ENCODE assay signal across 8 cellular contexts in the genomic region with DNA sequence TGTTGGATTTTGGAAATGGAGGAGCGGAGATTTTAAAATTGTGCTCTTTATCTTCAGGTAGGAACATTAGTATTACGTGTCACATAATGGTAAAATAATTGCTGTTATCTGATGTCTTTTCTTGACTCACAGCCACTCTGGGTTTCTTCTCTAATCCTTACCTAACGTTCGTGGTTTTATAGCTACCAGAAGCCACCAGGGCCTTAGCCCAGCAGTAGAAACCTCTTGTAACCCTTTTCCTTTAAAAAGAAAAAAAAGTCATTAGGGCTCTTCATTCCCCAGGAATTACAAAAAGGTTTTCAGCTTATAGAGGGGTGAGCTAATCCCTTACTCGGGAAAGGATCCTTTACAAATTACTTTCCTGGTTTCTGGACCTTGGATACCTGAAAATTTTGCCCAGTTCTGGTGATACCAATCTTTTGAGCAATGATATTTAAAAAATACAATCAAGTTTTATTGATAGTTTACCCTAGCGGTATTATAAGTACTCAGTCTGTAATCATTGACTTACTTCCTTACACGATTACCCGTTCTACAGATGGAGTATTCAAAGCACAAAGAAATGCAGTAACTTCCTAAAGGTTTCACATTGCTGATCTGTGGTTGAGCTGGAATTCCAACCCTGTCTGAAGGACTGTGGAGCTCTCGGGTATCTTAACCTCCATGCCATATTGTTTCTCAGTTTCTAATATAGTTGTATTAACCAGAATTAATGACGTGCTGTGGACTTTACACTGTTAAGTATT. TPM values are rescaled to one million over a fixed set of nuclear protein-coding genes. Genes with fewer than 3 reads are reported as not detected.
DNase-seq lines count a peak whose midpoint lies in the region; ATAC-seq and TF ChIP-seq lines count a peak whose summit lies in the region.

No MANE protein-coding gene starts in this region.

- no peaks in the 10 kb centered on the region for H3K36me3 Mint-ChIP-seq in naive thymus-derived CD4-positive, alpha-beta T cell

- peaks cover 0 to 4% (median 0%) of the 10 kb centered on the region in 11 donors for H3K9me3 Mint-ChIP-seq in naive thymus-derived CD4-positive, alpha-beta T cell

- H3K4me3 Mint-ChIP-seq in naive thymus-derived CD4-positive, alpha-beta T cell = peak overlapping the region; percentile 94 to 98 (median 96)

- DNase-seq in ELR (ENCODE audit: low read depth) (peak; percentile 54), NCI-H82 treated with DMSO at 0.1 percent for 48 hours (lab: John Stamatoyannopoulos, UW; ENCODE audit: unreplicated experiment) (peak; percentile 45), dorsolateral prefrontal cortex (no peak), HUDEP-2 (lab: John Stamatoyannopoulos, UW; ENCODE audit: unreplicated experiment in 76 of 76) (no peak)
- DNase-seq in naive thymus-derived CD4-positive, alpha-beta T cell = no peak

- peak in 2 of 56 donors; percentile 8 to 18 for TF ChIP-seq CTCF in dorsolateral prefrontal cortex (IDR thresholded peaks at IDR 0.05 in 54 of 56, conservative IDR thresholded peaks at IDR 0.05 in 2 of 56; ENCODE audit: low read depth in 1 of 56, partially characterized antibody in 56 of 56)

- peaks cover 12 to 22% of the 10 kb centered on the region in 2 donors for H3K4me1 ChIP-seq in naive thymus-derived CD4-positive, alpha-beta T cell (ENCODE audit: control insufficient read depth in 2 of 2, insufficient read depth in 2 of 2, low read length in 2 of 2)

- peaks cover 0 to 28% (median 0%) of the 10 kb centered on the region in 5 donors for H3K27me3 Mint-ChIP-seq in naive thymus-derived CD4-positive, alpha-beta T cell

- peaks cover 0 to 5% (median 0%) of the 10 kb centered on the region in 3 experiments for H3K36me3 ChIP-seq in naive thymus-derived CD4-positive, alpha-beta T cell (ENCODE audit: control insufficient read depth in 2 of 3, insufficient read depth in 3 of 3, low read length in 3 of 3)

- intact Hi-C loops in dorsolateral prefrontal cortex (cut with DNase I) = loop anchor here (5.0 to 10.0 kb wide), 2 partner anchors 62 to 150 kb away; no protein-coding TSS in a partner anchor
- intact Hi-C loops in naive thymus-derived CD4-positive, alpha-beta T cell (cut with micrococcal nuclease) = loop anchor here (5.0 to 10.0 kb wide), 6 partner anchors 150 to 1860 kb away; a partner anchor contains a TSS

- H3K4me3 ChIP-seq in dorsolateral prefrontal cortex = peak overlapping the region; percentile 51 to 98 (median 86)
- peak overlapping the region; percentile 91 for H3K4me3 ChIP-seq in naive thymus-derived CD4-positive, alpha-beta T cell (ENCODE audit: low read length)

- no peak for ATAC-seq in naive thymus-derived CD4-positive, alpha-beta T cell
- ATAC-seq in GM18867 (IDR thresholded peaks at IDR 0.05; ENCODE audit: unreplicated experiment) = no peak
- no peak for ATAC-seq in HG03439 (IDR thresholded peaks at IDR 0.05; ENCODE audit: unreplicated experiment)
- ATAC-seq in HG03025 (IDR thresholded peaks at IDR 0.05; ENCODE audit: low FRiP score, unreplicated experiment) = no peak

- CTCF ChIA-PET in naive thymus-derived CD4-positive, alpha-beta T cell (lab: Charles Lee) = interaction anchor here (0.6 to 1.1 kb wide), 2 partner anchors 11 to 61 kb away, joined by 3 read pairs; no protein-coding TSS in a partner anchor

- POLR2A ChIA-PET in naive thymus-derived CD4-positive, alpha-beta T cell (lab: Charles Lee) = interaction anchor here (0.8 to 2.8 kb wide), 2 partner anchors 398 to 399 kb away, joined by 3 to 13 read pairs; a partner anchor contains a TSS

- peak overlapping the region; percentile 87 to 100 (median 99) for H3K27ac ChIP-seq in dorsolateral prefrontal cortex
- peak overlapping the region; percentile 84 for H3K27ac ChIP-seq in naive thymus-derived CD4-positive, alpha-beta T cell (ENCODE audit: low read depth, low read length)

- H3K27me3 ChIP-seq in dorsolateral prefrontal cortex = no peaks in the 10 kb centered on the region
- H3K27me3 ChIP-seq in naive thymus-derived CD4-positive, alpha-beta T cell (ENCODE audit: control insufficient read depth in 2 of 2, insufficient read depth in 2 of 2, low read length in 2 of 2) = no peaks in the 10 kb centered on the region

- H3K9me3 ChIP-seq in naive thymus-derived CD4-positive, alpha-beta T cell (ENCODE audit: control insufficient read depth in 2 of 3, low read length in 3 of 3) = no peaks in the 10 kb centered on the region

- peak overlapping the region; percentile 64 to 99 (median 94) for H3K27ac Mint-ChIP-seq in naive thymus-derived CD4-positive, alpha-beta T cell

- peaks cover 14 to 31% (median 25%) of the 10 kb centered on the region in 7 donors for H3K4me1 Mint-ChIP-seq in naive thymus-derived CD4-positive, alpha-beta T cell

RNA-seq across cellular contexts. Expression of a gene that starts 1.6 kb away (rescaled TPM):
- total RNA-seq in dorsolateral prefrontal cortex = 100 to 1,000 TPM; 163 to 583 (median 420) TPM
- total RNA-seq in naive thymus-derived CD4-positive, alpha-beta T cell = 100 to 1,000 TPM in 2 of 5 experiments, 10 to 100 TPM in 2, 1 to 10 TPM in 1; 3.7 to 165 (median 29.4) TPM
- polyA plus RNA-seq in naive thymus-derived CD4-positive, alpha-beta T cell = 10 to 100 TPM; 14.7 to 14.9 TPM

RNA-seq across cellular contexts. Expression of a gene that starts 35.5 kb away (rescaled TPM):
- total RNA-seq in dorsolateral prefrontal cortex = 1 to 10 TPM in 46 of 120 experiments, under 1 TPM in 65, not detected in 9; 0.18 to 3.5 (median 0.87) TPM
- total RNA-seq in naive thymus-derived CD4-positive, alpha-beta T cell = under 1 TPM in 1 of 5 experiments, not detected in 4; 0.47 TPM
- not detected for polyA plus RNA-seq in naive thymus-derived CD4-positive, alpha-beta T cell

RNA-seq across cellular contexts. Expression of a gene that starts 42.4 kb away (rescaled TPM):
- total RNA-seq in dorsolateral prefrontal cortex = 10 to 100 TPM in 57 of 120 experiments, 1 to 10 TPM in 63; 2.3 to 34.4 (median 9.7) TPM
- total RNA-seq in naive thymus-derived CD4-positive, alpha-beta T cell = 1 to 10 TPM in 2 of 5 experiments, not detected in 3; 3.1 to 4.0 TPM
- polyA plus RNA-seq in naive thymus-derived CD4-positive, alpha-beta T cell = not detected

Comparison
In these comparisons a context has a peak if more than half of its experiments do, and no peak if none do; other contexts are left out.
1. DNase-seq: peak in ELR (single experiment) and NCI-H82 treated with DMSO at 0.1 percent for 48 hours (single experiment); none in dorsolateral prefrontal cortex (0 of 10), naive thymus-derived CD4-positive, alpha-beta T cell (0 of 9) and HUDEP-2 (0 of 76).